17 cellular contexts compared by ENCODE assay signal in genomic region chr13:27086599-27087265, GRCh38.
DNase-seq lines count a peak whose midpoint lies in the region; ATAC-seq, FAIRE-seq and TF ChIP-seq lines count a peak whose summit lies in the region.
"Had no signal": no experiment of that assay in that cellular context is flagged by ENCODE, and none has a peak within 500 bp of the region (broad histone marks: within the 10 kb centered on the region; RNA-seq: fewer than 3 reads in every experiment).

No MANE protein-coding gene starts in this region.

- BruUV-seq in endothelial cell of umbilical vein (replicated peaks; lab: Mats Ljungman, UMichigan) = no TSS peak

- no peaks in the 10 kb centered on the region for H3K27me3 ChIP-seq in endothelial cell of umbilical vein (ENCODE audit: control insufficient read depth in 2 of 2, insufficient read depth in 2 of 2, low read length in 2 of 2)
- H3K27me3 ChIP-seq: BLaER1 had no signal

- no peaks in the 10 kb centered on the region for H3K4me1 ChIP-seq in endothelial cell of umbilical vein (ENCODE audit: control insufficient read depth, extremely low read depth, insufficient read depth, low read length)
- H3K4me1 ChIP-seq: BLaER1 had no signal

- no peaks in the 10 kb centered on the region for H4K20me1 ChIP-seq in endothelial cell of umbilical vein (replicated peaks; ENCODE audit: control insufficient read depth, extremely low read depth, insufficient read depth, low read length)
- H4K20me1 ChIP-seq: BLaER1 had no signal

- no peaks in the 10 kb centered on the region for H3K9me3 ChIP-seq in endothelial cell of umbilical vein (replicated peaks; ENCODE audit: control insufficient read depth, insufficient read depth, low read length)
- H3K9me3 ChIP-seq: BLaER1 had no signal

- peak; percentile 28 for ATAC-seq in stimulated activated naive CD8-positive, alpha-beta T cell treated with anti-CD3 and anti-CD28 coated beads, Interleukin-15, Interleukin-2, amounts not matched to agents 100 U/mL and 50 U/mL, for 24 hours
- ATAC-seq in stimulated activated naive CD8-positive, alpha-beta T cell treated with anti-CD3 and anti-CD28 coated beads, Interleukin-15, amount 100 ng/mL, for 72 hours = no peak
- no peak for ATAC-seq in HG02884 (IDR thresholded peaks at IDR 0.05; ENCODE audit: unreplicated experiment)
- ATAC-seq: Panc1 had no signal

- intact Hi-C loops in endothelial cell of umbilical vein (cut with micrococcal nuclease) = no loop called here

- peaks cover 2 to 3% of the 10 kb centered on the region in 2 experiments for H3K36me3 ChIP-seq in endothelial cell of umbilical vein (ENCODE audit: control insufficient read depth in 2 of 2, extremely low read depth in 1 of 2, insufficient read depth in 2 of 2, low read length in 2 of 2)

- peaks cover 2% of the 10 kb centered on the region for H3K4me1 Mint-ChIP-seq in T-helper 2 cell treated with Interferon-gamma antibody and Interleukin-4, amounts not matched to agents 5 μg/mL and 100 μg/mL, for 36 hours (ENCODE audit: low read depth)
- H3K4me1 Mint-ChIP-seq in stimulated activated naive CD8-positive, alpha-beta T cell treated with anti-CD3 and anti-CD28 coated beads, Interleukin-15, amount 100 ng/mL, for 72 hours = no peaks in the 10 kb centered on the region
- peaks cover 8% of the 10 kb centered on the region for H3K4me1 Mint-ChIP-seq in stimulated activated naive CD8-positive, alpha-beta T cell treated with anti-CD3 and anti-CD28 coated beads, Interleukin-15, Interleukin-2, amounts not matched to agents 100 ng/mL and 50 ng/mL, for 24 hours (ENCODE audit: low read depth)

- H3K4me3 ChIP-seq in endothelial cell of umbilical vein (replicated peaks in 1 of 3; ENCODE audit: insufficient read depth in 1 of 3, low read depth in 1 of 3, low read length in 3 of 3) = no peak overlapping the region
- H3K4me3 ChIP-seq: BLaER1 had no signal

- H3K9me1 ChIP-seq in endothelial cell of umbilical vein (replicated peaks; ENCODE audit: control insufficient read depth, extremely low read depth, insufficient read depth, low read length) = no peaks in the 10 kb centered on the region

- dilution Hi-C loops in endothelial cell of umbilical vein (cut with MboI; ENCODE audit: extremely low pct_ligation_motif_present, low sequenced_read_pairs) = no loop called here

- H3K36me3 Mint-ChIP-seq in T-helper 2 cell treated with Interferon-gamma antibody and Interleukin-4, amounts not matched to agents 5 μg/mL and 100 μg/mL, for 36 hours (ENCODE audit: low read depth) = peaks cover 24% of the 10 kb centered on the region
- H3K36me3 Mint-ChIP-seq in stimulated activated naive CD8-positive, alpha-beta T cell treated with anti-CD3 and anti-CD28 coated beads, Interleukin-15, Interleukin-2, amounts not matched to agents 100 ng/mL and 50 ng/mL, for 24 hours (ENCODE audit: low read depth) = peaks cover 78% of the 10 kb centered on the region

- H3K9ac ChIP-seq in endothelial cell of umbilical vein (replicated peaks; ENCODE audit: extremely low read depth, insufficient read depth, low read length) = no peak overlapping the region
- H3K9ac ChIP-seq: BLaER1 had no signal

- no peak for FAIRE-seq in endothelial cell of umbilical vein (lab: Jason Lieb, UNC)

- no peak overlapping the region for H3K27ac ChIP-seq in endothelial cell of umbilical vein (ENCODE audit: insufficient read depth, low read depth, low read length)
- H3K27ac ChIP-seq: BLaER1 had no signal

- TF ChIP-seq POLR2A in endothelial cell of umbilical vein (IDR thresholded peaks at IDR 0.05; ENCODE audit: low read depth, low read length) = no peak

- H3K4me3 Mint-ChIP-seq in T-helper 2 cell treated with Interferon-gamma antibody and Interleukin-4, amounts not matched to agents 5 μg/mL and 100 μg/mL, for 36 hours = no peak overlapping the region
- no peak overlapping the region for H3K4me3 Mint-ChIP-seq in stimulated activated naive CD8-positive, alpha-beta T cell treated with anti-CD3 and anti-CD28 coated beads, Interleukin-15, amount 100 ng/mL, for 72 hours
- no peak overlapping the region for H3K4me3 Mint-ChIP-seq in stimulated activated naive CD8-positive, alpha-beta T cell treated with anti-CD3 and anti-CD28 coated beads, Interleukin-15, Interleukin-2, amounts not matched to agents 100 ng/mL and 50 ng/mL, for 24 hours
- H3K4me3 Mint-ChIP-seq: CD8-positive, alpha-beta memory T cell had no signal

- H3K4me2 ChIP-seq in endothelial cell of umbilical vein (ENCODE audit: insufficient read depth, low read length) = no peak overlapping the region
- H3K4me2 ChIP-seq: BLaER1 had no signal

- POLR2A ChIA-PET in endothelial cell of umbilical vein (lab: Charles Lee) = no interaction called here

- no peaks in the 10 kb centered on the region for H3K9me3 Mint-ChIP-seq in T-helper 2 cell treated with Interferon-gamma antibody and Interleukin-4, amounts not matched to agents 5 μg/mL and 100 μg/mL, for 36 hours
- no peaks in the 10 kb centered on the region for H3K9me3 Mint-ChIP-seq in stimulated activated naive CD8-positive, alpha-beta T cell treated with anti-CD3 and anti-CD28 coated beads, Interleukin-15, amount 100 ng/mL, for 72 hours
- no peaks in the 10 kb centered on the region for H3K9me3 Mint-ChIP-seq in stimulated activated naive CD8-positive, alpha-beta T cell treated with anti-CD3 and anti-CD28 coated beads, Interleukin-15, Interleukin-2, amounts not matched to agents 100 ng/mL and 50 ng/mL, for 24 hours
- H3K9me3 Mint-ChIP-seq: CD8-positive, alpha-beta memory T cell had no signal

- DNase-seq in T-helper 2 cell treated with Interferon-gamma antibody and Interleukin-4, amounts not matched to agents 5 μg/mL and 100 μg/mL, for 36 hours (ENCODE audit: low spot score) = no peak
- DNase-seq in T-helper 2 cell (no peak), endothelial cell of umbilical vein (ENCODE audit: low read depth, low spot score) (peak; percentile 51), glomerular visceral epithelial cell (ENCODE audit: extremely low spot score) (no peak)
- DNase-seq in stimulated activated naive CD8-positive, alpha-beta T cell treated with anti-CD3 and anti-CD28 coated beads, Interleukin-15, Interleukin-2, amounts not matched to agents 100 U/mL and 50 U/mL, for 24 hours = no peak
- no peak for DNase-seq in stimulated activated naive CD8-positive, alpha-beta T cell treated with anti-CD3 and anti-CD28 coated beads, Interleukin-15, amount 100 ng/mL, for 72 hours
- DNase-seq: 8988T; CD8-positive, alpha-beta memory T cell; EL; Karpas-422; NCI-H1417; NCI-H2029; NCI-H2171 treated with DMSO at 0.1 percent for 48 hours had no signal

- CTCF ChIA-PET in endothelial cell of umbilical vein (lab: Charles Lee) = interaction anchor here (0.6 to 1.3 kb wide), 2 partner anchors 13 to 79 kb away, joined by 3 read pairs; no protein-coding TSS in a partner anchor

- H3K79me2 ChIP-seq in endothelial cell of umbilical vein (ENCODE audit: control insufficient read depth, insufficient read depth, low read length) = peaks cover 10% of the 10 kb centered on the region

- H3K27me3 Mint-ChIP-seq in T-helper 2 cell treated with Interferon-gamma antibody and Interleukin-4, amounts not matched to agents 5 μg/mL and 100 μg/mL, for 36 hours (ENCODE audit: low read depth) = no peaks in the 10 kb centered on the region
- H3K27me3 Mint-ChIP-seq in stimulated activated naive CD8-positive, alpha-beta T cell treated with anti-CD3 and anti-CD28 coated beads, Interleukin-15, amount 100 ng/mL, for 72 hours = no peaks in the 10 kb centered on the region
- no peaks in the 10 kb centered on the region for H3K27me3 Mint-ChIP-seq in stimulated activated naive CD8-positive, alpha-beta T cell treated with anti-CD3 and anti-CD28 coated beads, Interleukin-15, Interleukin-2, amounts not matched to agents 100 ng/mL and 50 ng/mL, for 24 hours
- H3K27me3 Mint-ChIP-seq: CD8-positive, alpha-beta memory T cell had no signal

- H3K27ac Mint-ChIP-seq in T-helper 2 cell treated with Interferon-gamma antibody and Interleukin-4, amounts not matched to agents 5 μg/mL and 100 μg/mL, for 36 hours = peak overlapping the region; percentile 4
- peak overlapping the region in 1 of 2 donors; percentile 47 for H3K27ac Mint-ChIP-seq in stimulated activated naive CD8-positive, alpha-beta T cell treated with anti-CD3 and anti-CD28 coated beads, Interleukin-15, amount 100 ng/mL, for 72 hours
- H3K27ac Mint-ChIP-seq in stimulated activated naive CD8-positive, alpha-beta T cell treated with anti-CD3 and anti-CD28 coated beads, Interleukin-15, Interleukin-2, amounts not matched to agents 100 ng/mL and 50 ng/mL, for 24 hours = peak overlapping the region; percentile 6

- no peak overlapping the region for H2AFZ ChIP-seq in endothelial cell of umbilical vein (ENCODE audit: low read depth, low read length)

- no peak for TF ChIP-seq CTCF in endothelial cell of umbilical vein (IDR thresholded peaks at IDR 0.05; ENCODE audit: extremely low read depth in 1 of 2, insufficient read depth in 1 of 2, low read depth in 1 of 2, low read length in 2 of 2)

TF ChIP-seq in endothelial cell of umbilical vein, 7 proteins besides CTCF, POLR2A, EP300 and RAD21:
- TF ChIP-seq POLR2AphosphoS5 (IDR thresholded peaks at IDR 0.05; ENCODE audit: insufficient read depth, low read depth, low read length) (no peak), EZH2 (IDR thresholded peaks at IDR 0.05; ENCODE audit: borderline replicate concordance, low read depth, low read length, severe bottlenecking) (no peak), MYC (IDR thresholded peaks at IDR 0.05; ENCODE audit: low read depth, low read length) (no peak), JUN (IDR thresholded peaks at IDR 0.05; ENCODE audit: borderline replicate concordance, insufficient read depth, insufficient read length, low read depth) (no peak), MAX (IDR thresholded peaks at IDR 0.05; ENCODE audit: insufficient read depth, insufficient read length) (no peak), GATA2 (IDR thresholded peaks at IDR 0.05; ENCODE audit: insufficient read depth, insufficient read length, low read depth, low read length) (no peak), FOS (IDR thresholded peaks at IDR 0.05; ENCODE audit: borderline replicate concordance, insufficient read depth, low read length) (no peak)
TF ChIP-seq in endothelial cell of umbilical vein: peak in this region for 0.
